Comparison of ENCODE assay signal across 10 cellular contexts in the genomic region with DNA sequence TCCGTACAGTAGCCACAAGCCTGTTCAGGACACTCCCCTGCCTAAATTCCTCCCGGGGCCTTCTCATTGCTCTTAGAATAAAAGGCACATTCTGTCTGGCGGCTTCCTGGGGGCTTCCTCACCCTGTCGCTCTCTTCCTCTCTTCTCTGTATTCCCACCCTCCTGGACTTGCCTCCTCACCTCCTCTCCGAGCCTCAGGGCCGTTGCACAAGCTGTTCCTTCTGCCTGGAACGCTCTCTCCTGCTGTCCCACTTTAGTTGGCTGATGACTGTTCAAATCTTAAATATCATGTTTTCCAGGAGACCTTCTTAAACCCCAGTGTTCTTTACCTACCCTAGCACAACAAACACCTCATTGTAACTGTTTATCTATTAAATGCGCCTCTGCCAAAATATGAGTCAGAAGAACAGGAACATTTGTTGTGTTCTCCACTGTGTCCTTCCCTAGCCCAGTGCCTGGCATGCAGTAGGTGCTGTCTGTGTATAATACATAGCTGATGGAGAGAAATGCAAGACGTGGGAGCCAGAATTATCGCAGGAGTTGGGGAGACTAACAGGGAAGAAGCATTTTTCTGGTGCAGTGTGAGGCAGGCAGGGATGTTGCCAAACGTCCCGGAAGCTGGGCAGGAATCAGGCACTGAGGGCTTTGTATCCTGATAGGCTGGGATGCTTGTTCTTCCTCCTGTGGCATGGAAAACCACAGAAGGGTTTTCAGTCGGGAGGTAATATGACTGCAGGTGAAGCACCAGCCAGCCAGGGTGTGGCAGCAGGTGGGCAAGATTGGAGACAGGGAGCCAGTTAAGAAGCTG. TPM values are rescaled to one million over a fixed set of nuclear protein-coding genes. Genes with fewer than 3 reads are reported as not detected.
DNase-seq lines count a peak whose midpoint lies in the region; ATAC-seq and TF ChIP-seq lines count a peak whose summit lies in the region.
"Had no signal": no experiment of that assay in that cellular context is flagged by ENCODE, and none has a peak within 500 bp of the region (broad histone marks: within the 10 kb centered on the region; RNA-seq: fewer than 3 reads in every experiment).

No MANE protein-coding gene starts in this region.

- TF ChIP-seq CTCF in cardiac fibroblast (IDR thresholded peaks at IDR 0.05; ENCODE audit: low read depth, low read length): no peak

- H3K4me3 ChIP-seq in cardiac fibroblast (replicated peaks in 1 of 2; ENCODE audit: low read depth in 2 of 2, low read length in 2 of 2): no peak overlapping the region

- ATAC-seq in left lobe of liver: peak; percentile 34
- no peak for ATAC-seq in HG03520 (IDR thresholded peaks at IDR 0.05; ENCODE audit: unreplicated experiment)
- no peak for ATAC-seq in HG03045 (IDR thresholded peaks at IDR 0.05; ENCODE audit: unreplicated experiment)
- ATAC-seq: activated CD4-positive, CD25-positive, alpha-beta regulatory T cell treated with anti-CD3 and anti-CD28 coated beads, Interleukin-2, amount 50 U/mL, for 24 hours had no signal

- DNase-seq in A172 (ENCODE audit: low spot score): peak; percentile 12
- DNase-seq in M059J (ENCODE audit: low read depth): peak; percentile 71
- DNase-seq in cardiac fibroblast (ENCODE audit: low read depth in 2 of 2): peak; percentile 59 to 86
- no peak for DNase-seq in left lobe of liver (ENCODE audit: low spot score)
- no peak for DNase-seq in KG1 (lab: John Stamatoyannopoulos, UW)
- DNase-seq in activated CD4-positive, alpha-beta T cell treated with anti-CD3 and anti-CD28 coated beads, Interleukin-2, amount 50 U/mL, for 48 hours: no peak
- DNase-seq: occipital lobe had no signal

RNA-seq across cellular contexts. Expression of a gene that starts 24.1 kb away (rescaled TPM):
- total RNA-seq in A172 (2014; rRNA removed; shearing (Covaris generic)): 50.0 and 53.5 TPM in 2 replicates
- total RNA-seq in M059J (2014; rRNA removed; shearing (Covaris generic)): 67.3 and 67.4 TPM in 2 replicates
- total RNA-seq in left lobe of liver: 34.8 TPM

RNA-seq across cellular contexts. Expression of a gene that starts 44.2 kb away (rescaled TPM):
- total RNA-seq in A172 (2014; rRNA removed; shearing (Covaris generic)): 91.2 and 136 TPM in 2 replicates
- 176 and 265 TPM in 2 replicates for total RNA-seq in M059J (2014; rRNA removed; shearing (Covaris generic))
- 13.3 TPM for total RNA-seq in left lobe of liver

RNA-seq across cellular contexts. Expression of a gene that starts 50.9 kb away (rescaled TPM):
- total RNA-seq in A172 (2014; rRNA removed; shearing (Covaris generic)): 86.7 and 110 TPM in 2 replicates
- total RNA-seq in M059J (2014; rRNA removed; shearing (Covaris generic)): 132 and 147 TPM in 2 replicates
- 24.8 TPM for total RNA-seq in left lobe of liver

Comparison
In these comparisons a context has a peak if more than half of its experiments do, and no peak if none do; other contexts are left out.
1. DNase-seq: peak in A172 (single experiment), M059J (single experiment) and cardiac fibroblast (2 of 2); none in left lobe of liver (single experiment), KG1 (single experiment) and activated CD4-positive, alpha-beta T cell treated with anti-CD3 and anti-CD28 coated beads, Interleukin-2, amount 50 U/mL, for 48 hours (0 of 2).